Comparison of ENCODE assay signal across 9 cellular contexts in the genomic region with DNA sequence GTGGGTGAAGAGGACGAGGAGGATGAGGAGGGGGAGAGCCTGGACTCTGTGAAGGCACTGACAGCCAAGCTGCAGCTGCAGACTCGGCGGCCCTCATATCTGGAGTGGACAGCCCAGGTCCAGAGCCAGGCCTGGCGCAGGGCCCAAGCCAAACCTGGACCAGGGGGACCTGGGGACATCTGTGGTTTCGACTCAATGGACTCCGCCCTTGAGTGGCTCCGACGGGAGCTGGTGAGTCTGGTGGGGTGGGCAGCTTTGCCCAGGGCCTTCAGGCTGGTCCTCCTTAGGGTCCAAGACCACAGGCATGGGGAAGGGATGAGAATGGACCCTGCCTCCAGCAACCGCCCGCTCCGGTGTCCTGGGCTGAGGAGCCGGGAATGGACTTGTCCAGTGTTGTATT. TPM values are rescaled to one million over a fixed set of nuclear protein-coding genes. Genes with fewer than 3 reads are reported as not detected.
DNase-seq lines count a peak whose midpoint lies in the region; ATAC-seq and TF ChIP-seq lines count a peak whose summit lies in the region.
"Had no signal": no experiment of that assay in that cellular context is flagged by ENCODE, and none has a peak within 500 bp of the region (broad histone marks: within the 10 kb centered on the region; RNA-seq: fewer than 3 reads in every experiment).

No MANE protein-coding gene starts in this region.

- H3K4me1 ChIP-seq in DOHH2 (ENCODE audit: control insufficient read depth, low read length), result peaks cover 74% of the 10 kb centered on the region

- peak overlapping the region; percentile 89 for H3K4me2 ChIP-seq in DOHH2 (ENCODE audit: low read length)

- ATAC-seq in left ventricle myocardium superior, result peak; percentile 8

- POLR2A ChIA-PET in activated CD4-positive, alpha-beta memory T cell treated with anti-CD3 and anti-CD28 coated beads, Interleukin-2, amount 10 ng/mL, durations not matched to agents 7 days and 5 days (lab: Charles Lee), result interaction anchor here (1.1 to 11.5 kb wide), 10 partner anchors 7 to 147 kb away, joined by 4 to 156 read pairs (median 20); partner anchors contain the start of genes BSDC1 and MARCKSL1

- H3K36me3 Mint-ChIP-seq in activated CD4-positive, alpha-beta memory T cell treated with anti-CD3 and anti-CD28 coated beads, Interleukin-2, amount 10 ng/mL, durations not matched to agents 7 days and 5 days (ENCODE audit: low read depth), result peaks cover 17% of the 10 kb centered on the region

- H3K36me3 ChIP-seq in DOHH2 (ENCODE audit: control insufficient read depth, low read length), result peaks cover 8% of the 10 kb centered on the region

- H3K27ac ChIP-seq in DOHH2 (ENCODE audit: low read depth, low read length), result peak overlapping the region; percentile 100
- peak overlapping the region in 18 of 21 experiments; percentile 27 to 98 (median 76) for H3K27ac ChIP-seq in skin epidermis
- H3K27ac ChIP-seq: SK-N-MC had no signal

- no peaks in the 10 kb centered on the region for H3K9me2 ChIP-seq in DOHH2 (replicated peaks; ENCODE audit: control insufficient read depth, low read length)

- no peak overlapping the region for H3K4me3 Mint-ChIP-seq in activated CD4-positive, alpha-beta memory T cell treated with anti-CD3 and anti-CD28 coated beads, Interleukin-2, amount 10 ng/mL, durations not matched to agents 7 days and 5 days

- in situ Hi-C loops in KBM-7 (cut with MboI; ENCODE audit: low pct_unique_long_range_greater_than_20kb, low sequenced_read_pairs), result no loop called here

- peaks cover 11% of the 10 kb centered on the region for H3K79me2 ChIP-seq in DOHH2 (ENCODE audit: control insufficient read depth, low read length)

- peaks cover 41% of the 10 kb centered on the region for H3F3A ChIP-seq in DOHH2 (ENCODE audit: control insufficient read depth, insufficient read depth)

- no peak for DNase-seq in activated CD4-positive, alpha-beta memory T cell treated with anti-CD3 and anti-CD28 coated beads, Interleukin-2, amount 10 ng/mL, durations not matched to agents 7 days and 5 days
- DNase-seq in left ventricle myocardium superior (peak; percentile 48), HuH-7 (ENCODE audit: low spot score) (no peak), DMS53 (lab: John Stamatoyannopoulos, UW) (no peak), DMS153 treated with DMSO at 0.1 percent for 48 hours (lab: John Stamatoyannopoulos, UW; ENCODE audit: unreplicated experiment) (no peak), KBM-7 (no peak)

- no peaks in the 10 kb centered on the region for H4K20me1 ChIP-seq in DOHH2 (ENCODE audit: control insufficient read depth, insufficient read depth, low read depth, low read length)

- no peaks in the 10 kb centered on the region for H3K27me3 ChIP-seq in DOHH2 (ENCODE audit: control insufficient read depth, low read length)

- intact Hi-C loops in left ventricle myocardium superior (cut with micrococcal nuclease), result no loop called here

- H3K27me3 Mint-ChIP-seq in activated CD4-positive, alpha-beta memory T cell treated with anti-CD3 and anti-CD28 coated beads, Interleukin-2, amount 10 ng/mL, durations not matched to agents 7 days and 5 days, result no peaks in the 10 kb centered on the region

- H3K9me3 Mint-ChIP-seq in activated CD4-positive, alpha-beta memory T cell treated with anti-CD3 and anti-CD28 coated beads, Interleukin-2, amount 10 ng/mL, durations not matched to agents 7 days and 5 days, result no peaks in the 10 kb centered on the region

- H3K4me1 Mint-ChIP-seq in activated CD4-positive, alpha-beta memory T cell treated with anti-CD3 and anti-CD28 coated beads, Interleukin-2, amount 10 ng/mL, durations not matched to agents 7 days and 5 days, result peaks cover 50% of the 10 kb centered on the region

- TF ChIP-seq CTCF in DOHH2 (IDR thresholded peaks at IDR 0.05; ENCODE audit: low read depth, low read length, poor library complexity, severe bottlenecking), result no peak

- no peaks in the 10 kb centered on the region for H3K9me3 ChIP-seq in DOHH2 (ENCODE audit: control insufficient read depth, insufficient read depth, low read length)

- H3K4me3 ChIP-seq in DOHH2 (ENCODE audit: low read length) (peak overlapping the region; percentile 46), skin epidermis (no peak overlapping the region)
- H3K4me3 ChIP-seq: SK-N-MC had no signal

- CTCF ChIA-PET in activated CD4-positive, alpha-beta memory T cell treated with anti-CD3 and anti-CD28 coated beads, Interleukin-2, amount 10 ng/mL, durations not matched to agents 7 days and 5 days (lab: Charles Lee), result interaction anchor here (1.1 to 8.4 kb wide), 12 partner anchors 8 to 496 kb away, joined by 3 to 73 read pairs (median 7); partner anchors contain the start of genes CCDC28B, EIF3I and TMEM234

- peak overlapping the region; percentile 99 for H3K27ac Mint-ChIP-seq in activated CD4-positive, alpha-beta memory T cell treated with anti-CD3 and anti-CD28 coated beads, Interleukin-2, amount 10 ng/mL, durations not matched to agents 7 days and 5 days

RNA-seq across cellular contexts. Expression of gene FAM167B, which starts 0.4 kb away (rescaled TPM):
- 1 to 10 TPM in 1 of 2 experiments, under 1 TPM in 1; 0.78 to 1.1 TPM for total RNA-seq in activated CD4-positive, alpha-beta memory T cell treated with anti-CD3 and anti-CD28 coated beads, Interleukin-2, amount 10 ng/mL, durations not matched to agents 7 days and 5 days
- total RNA-seq in left ventricle myocardium superior, result 9.1 TPM

RNA-seq across cellular contexts. Expression of gene LCK, which starts 3.6 kb away (rescaled TPM):
- total RNA-seq in activated CD4-positive, alpha-beta memory T cell treated with anti-CD3 and anti-CD28 coated beads, Interleukin-2, amount 10 ng/mL, durations not matched to agents 7 days and 5 days, result 100 to 1,000 TPM; 469 to 474 TPM
- 0.50 TPM for total RNA-seq in left ventricle myocardium superior

RNA-seq across cellular contexts. Expression of gene EIF3I, which starts 25.2 kb away (rescaled TPM):
- total RNA-seq in activated CD4-positive, alpha-beta memory T cell treated with anti-CD3 and anti-CD28 coated beads, Interleukin-2, amount 10 ng/mL, durations not matched to agents 7 days and 5 days, result 100 to 1,000 TPM; 161 to 172 TPM
- total RNA-seq in left ventricle myocardium superior, result 104 TPM

RNA-seq across cellular contexts. Expression of gene TMEM234, which starts 25.3 kb away (rescaled TPM):
- 10 to 100 TPM; 15.3 to 16.4 TPM for total RNA-seq in activated CD4-positive, alpha-beta memory T cell treated with anti-CD3 and anti-CD28 coated beads, Interleukin-2, amount 10 ng/mL, durations not matched to agents 7 days and 5 days
- total RNA-seq in left ventricle myocardium superior, result 7.4 TPM

RNA-seq across cellular contexts. Expression of gene DCDC2B, which starts 38.6 kb away (rescaled TPM):
- total RNA-seq in activated CD4-positive, alpha-beta memory T cell treated with anti-CD3 and anti-CD28 coated beads, Interleukin-2, amount 10 ng/mL, durations not matched to agents 7 days and 5 days, result under 1 TPM in 1 of 2 experiments, not detected in 1; 0.13 TPM
- total RNA-seq in left ventricle myocardium superior, result not detected

Comparison
In these comparisons a context has a peak if more than half of its experiments do, and no peak if none do; other contexts are left out.
1. RNA of gene LCK, which starts 3.6 kb away (total RNA-seq): 469 to 474 TPM in activated CD4-positive, alpha-beta memory T cell treated with anti-CD3 and anti-CD28 coated beads, Interleukin-2, amount 10 ng/mL, durations not matched to agents 7 days and 5 days; 0.50 TPM in left ventricle myocardium superior (single experiment); every median in the first group is over 100 times any median in the second.